ENCODE assay signal across 22 cellular contexts in the genomic region with DNA sequence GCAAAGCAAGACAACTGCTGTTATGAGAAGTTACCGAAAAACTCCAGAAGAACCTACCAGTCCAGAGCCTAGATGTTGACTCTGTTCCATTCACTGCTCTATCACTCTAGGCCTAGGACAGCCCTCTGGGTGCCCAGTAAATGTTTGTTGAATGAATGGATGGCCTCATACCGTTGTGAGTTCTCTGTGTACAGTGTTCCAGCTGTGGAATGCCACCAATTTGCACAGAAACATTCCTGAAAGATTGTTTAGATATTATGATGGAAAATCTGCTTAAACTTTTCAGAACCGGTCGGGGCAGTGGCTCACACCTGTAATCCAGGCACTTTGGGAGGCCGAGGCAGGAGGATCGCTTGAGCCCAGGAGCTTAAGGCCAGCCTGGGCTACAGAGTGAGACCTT. TPM values are rescaled to one million over a fixed set of nuclear protein-coding genes. Genes with fewer than 3 reads are reported as not detected.
DNase-seq lines count a peak whose midpoint lies in the region; ATAC-seq, FAIRE-seq and TF ChIP-seq lines count a peak whose summit lies in the region.
"Had no signal": no experiment of that assay in that cellular context is flagged by ENCODE, and none has a peak within 500 bp of the region (broad histone marks: within the 10 kb centered on the region; RNA-seq: fewer than 3 reads in every experiment).

No MANE protein-coding gene starts in this region.

- H3K4me1 ChIP-seq in HepG2 (ENCODE audit: insufficient read depth, low read length) (peaks cover 55% of the 10 kb centered on the region), right lobe of liver (peaks cover 0 to 17% (median 5%) of the 10 kb centered on the region in 4 donors)
- H3K4me1 ChIP-seq in naive thymus-derived CD4-positive, alpha-beta T cell (ENCODE audit: control insufficient read depth in 2 of 2, insufficient read depth in 2 of 2, low read length in 2 of 2) = peaks cover 13 to 40% of the 10 kb centered on the region in 2 donors

- H3K79me2 ChIP-seq in HepG2 (ENCODE audit: insufficient read depth, low read length) = peaks cover 36% of the 10 kb centered on the region

- no peaks in the 10 kb centered on the region for H3K36me3 ChIP-seq in HepG2 (replicated peaks in 1 of 2; ENCODE audit: control insufficient read depth in 1 of 2, insufficient read depth in 2 of 2, low read length in 2 of 2)
- no peaks in the 10 kb centered on the region for H3K36me3 ChIP-seq in right lobe of liver
- peaks cover 0 to 3% (median 0%) of the 10 kb centered on the region in 3 experiments for H3K36me3 ChIP-seq in naive thymus-derived CD4-positive, alpha-beta T cell (ENCODE audit: control insufficient read depth in 2 of 3, insufficient read depth in 3 of 3, low read length in 3 of 3)
- H3K36me3 ChIP-seq: right atrium auricular region, SJCRH30 had no signal

- CTCF ChIA-PET in HepG2 (lab: Yijun Ruan, JAX; ENCODE audit: low intra/inter-chr PET ratio, low total read pairs) = no interaction called here
- CTCF ChIA-PET in naive thymus-derived CD4-positive, alpha-beta T cell (lab: Charles Lee) = no interaction called here

- H2AFZ ChIP-seq in HepG2 (ENCODE audit: low read length) = no peak overlapping the region

- no peak for TF ChIP-seq POLR2A in HepG2 (IDR thresholded peaks at IDR 0.05; ENCODE audit: insufficient read depth in 1 of 2, low read depth in 2 of 2, low read length in 2 of 2)
- no peak for TF ChIP-seq POLR2A in right lobe of liver (IDR thresholded peaks at IDR 0.05)

- no peak overlapping the region for H3K9ac ChIP-seq in HepG2 (ENCODE audit: insufficient read depth, low read depth, low read length)

- peak overlapping the region; percentile 94 for H3K4me3 Mint-ChIP-seq in activated T-helper 1 cell treated with anti-CD3 and anti-CD28 coated beads, Interleukin-12 subunit alpha, Interleukin-12 subunit beta, Interleukin-2, Interleukin-4 antibody, amounts not matched to agents 30 ng/mL and 10 ng/mL and 1 ng/mL, durations not matched to agents 14 hours and 24 hours and 36 hours
- H3K4me3 Mint-ChIP-seq in naive thymus-derived CD4-positive, alpha-beta T cell = peak overlapping the region in 2 of 10 donors; percentile 36 to 82

- TF ChIP-seq CTCF in HepG2 (CRISPR knock-in tag; IDR thresholded peaks at IDR 0.05) = no peak
- no peak for TF ChIP-seq CTCF in right lobe of liver (IDR thresholded peaks at IDR 0.05)

- DNase-seq in HepG2 (ENCODE audit: low spot score) = peak; percentile 63
- DNase-seq in right lobe of liver = no peak
- DNase-seq in activated T-helper 1 cell treated with anti-CD3 and anti-CD28 coated beads, Interleukin-12 subunit alpha, Interleukin-12 subunit beta, Interleukin-2, Interleukin-4 antibody, amounts not matched to agents 30 ng/mL and 10 ng/mL and 1 ng/mL, durations not matched to agents 14 hours and 24 hours and 36 hours (ENCODE audit: low spot score) = no peak
- DNase-seq in naive thymus-derived CD4-positive, alpha-beta T cell = no peak
- DNase-seq: activated CD8-positive, alpha-beta memory T cell treated with anti-CD3 and anti-CD28 coated beads, Interleukin-2, amount 50 U/mL, for 4 hours; activated effector memory CD4-positive, alpha-beta T cell treated with anti-CD3 and anti-CD28 coated beads, Interleukin-2, amount 50 U/mL, for 16 hours; amygdala; central memory CD4-positive, alpha-beta T cell; effector memory CD4-positive, alpha-beta T cell; GOT3; left cardiac atrium; NCI-H1694; NCI-H226; nucleus accumbens; PC-9; T1000; testis had no signal

- no TSS peak for BruUV-seq in HepG2 (replicated peaks; lab: Mats Ljungman, UMichigan)

- peaks cover 3% of the 10 kb centered on the region for H3K27me3 Mint-ChIP-seq in activated T-helper 1 cell treated with anti-CD3 and anti-CD28 coated beads, Interleukin-12 subunit alpha, Interleukin-12 subunit beta, Interleukin-2, Interleukin-4 antibody, amounts not matched to agents 30 ng/mL and 10 ng/mL and 1 ng/mL, durations not matched to agents 14 hours and 24 hours and 36 hours (ENCODE audit: insufficient read depth)
- peaks cover 0 to 4% (median 0%) of the 10 kb centered on the region in 5 donors for H3K27me3 Mint-ChIP-seq in naive thymus-derived CD4-positive, alpha-beta T cell

- H3K27me3 ChIP-seq in HepG2 (ENCODE audit: control insufficient read depth in 1 of 2, insufficient read depth in 2 of 2, low read length in 2 of 2) = no peaks in the 10 kb centered on the region; a peak in 1 of 5 replicates
- no peaks in the 10 kb centered on the region for H3K27me3 ChIP-seq in right lobe of liver
- H3K27me3 ChIP-seq in naive thymus-derived CD4-positive, alpha-beta T cell (ENCODE audit: control insufficient read depth in 2 of 2, insufficient read depth in 2 of 2, low read length in 2 of 2) = no peaks in the 10 kb centered on the region
- H3K27me3 ChIP-seq: right atrium auricular region, SJCRH30, testis had no signal

- ATAC-seq in HepG2 = peak; percentile 67
- ATAC-seq in right lobe of liver = no peak
- ATAC-seq in naive thymus-derived CD4-positive, alpha-beta T cell = no peak
- ATAC-seq in HG03139 (IDR thresholded peaks at IDR 0.05; ENCODE audit: unreplicated experiment) = no peak
- no peak for ATAC-seq in HG03135 (IDR thresholded peaks at IDR 0.05; ENCODE audit: unreplicated experiment)
- ATAC-seq in GM18520 (IDR thresholded peaks at IDR 0.05; ENCODE audit: unreplicated experiment) = no peak
- ATAC-seq: left cardiac atrium had no signal

- H3K9me3 ChIP-seq in HepG2 (ENCODE audit: low read length) (no peaks in the 10 kb centered on the region), right lobe of liver (no peaks in the 10 kb centered on the region)
- no peaks in the 10 kb centered on the region for H3K9me3 ChIP-seq in naive thymus-derived CD4-positive, alpha-beta T cell (ENCODE audit: control insufficient read depth in 2 of 3, low read length in 3 of 3)
- H3K9me3 ChIP-seq: right atrium auricular region, SJCRH30, testis had no signal

- intact Hi-C loops in HepG2 (cut with micrococcal nuclease; ENCODE audit: unreplicated experiment) = no loop called here
- intact Hi-C loops in right lobe of liver (cut with DNase I) = loop anchor here in 1 of 2 donors (10.0 kb wide), 1 partner anchor 53 kb away; no protein-coding TSS in a partner anchor
- intact Hi-C loops in activated T-helper 1 cell treated with anti-CD3 and anti-CD28 coated beads, Interleukin-12 subunit alpha, Interleukin-12 subunit beta, Interleukin-2, Interleukin-4 antibody, amounts not matched to agents 30 ng/mL and 10 ng/mL and 1 ng/mL, durations not matched to agents 14 hours and 24 hours and 36 hours (cut with micrococcal nuclease) = loop anchor here (5.0 kb wide), 1 partner anchor 400 kb away; a partner anchor contains a TSS
- intact Hi-C loops in naive thymus-derived CD4-positive, alpha-beta T cell (cut with micrococcal nuclease) = loop anchor here in 1 of 2 donors (5.0 kb wide), 2 partner anchors 345 to 595 kb away; a partner anchor contains a TSS

- peak overlapping the region; percentile 96 for H3K4me2 ChIP-seq in HepG2 (ENCODE audit: low read depth, low read length)

- peaks cover 27% of the 10 kb centered on the region for H4K20me1 ChIP-seq in HepG2 (ENCODE audit: insufficient read depth, low read length)

- no peak overlapping the region for H3K27ac Mint-ChIP-seq in activated T-helper 1 cell treated with anti-CD3 and anti-CD28 coated beads, Interleukin-12 subunit alpha, Interleukin-12 subunit beta, Interleukin-2, Interleukin-4 antibody, amounts not matched to agents 30 ng/mL and 10 ng/mL and 1 ng/mL, durations not matched to agents 14 hours and 24 hours and 36 hours
- H3K27ac Mint-ChIP-seq in naive thymus-derived CD4-positive, alpha-beta T cell = peak overlapping the region in 7 of 9 donors; percentile 86 to 99 (median 94)

- TF ChIP-seq EP300 in HepG2 (IDR thresholded peaks at IDR 0.05; ENCODE audit: low read depth in 2 of 2, low read length in 2 of 2) (no peak), HepG2 (CRISPR knock-in tag; IDR thresholded peaks at IDR 0.05; ENCODE audit: borderline replicate concordance) (no peak)

- FAIRE-seq in HepG2 (lab: Jason Lieb, UNC) = no peak

- in situ Hi-C loops in HepG2 (cut with HindIII; ENCODE audit: extremely low pct_ligation_motif_present, low pct_unique_long_range_greater_than_20kb) = no loop called here

- no peak for TF ChIP-seq RAD21 in HepG2 (CRISPR knock-in tag; IDR thresholded peaks at IDR 0.05)

- no peak overlapping the region for H3K27ac ChIP-seq in HepG2 (ENCODE audit: extremely low read length, insufficient read depth, low read length)
- no peak overlapping the region for H3K27ac ChIP-seq in right lobe of liver
- no peak overlapping the region for H3K27ac ChIP-seq in naive thymus-derived CD4-positive, alpha-beta T cell (ENCODE audit: low read depth, low read length)
- H3K27ac ChIP-seq: PC-9, SJCRH30 had no signal

- H3K9me3 Mint-ChIP-seq in activated T-helper 1 cell treated with anti-CD3 and anti-CD28 coated beads, Interleukin-12 subunit alpha, Interleukin-12 subunit beta, Interleukin-2, Interleukin-4 antibody, amounts not matched to agents 30 ng/mL and 10 ng/mL and 1 ng/mL, durations not matched to agents 14 hours and 24 hours and 36 hours = no peaks in the 10 kb centered on the region
- no peaks in the 10 kb centered on the region for H3K9me3 Mint-ChIP-seq in naive thymus-derived CD4-positive, alpha-beta T cell

- H3K4me3 ChIP-seq in HepG2 (replicated peaks in 1 of 3; ENCODE audit: insufficient read depth in 1 of 3, low read depth in 2 of 3, low read length in 3 of 3) (peak overlapping the region in 1 of 3 experiments; percentile 86; a peak in 1 of 6 replicates), right lobe of liver (no peak overlapping the region)
- H3K4me3 ChIP-seq in naive thymus-derived CD4-positive, alpha-beta T cell (ENCODE audit: low read length) = no peak overlapping the region
- H3K4me3 ChIP-seq: PC-9, right atrium auricular region had no signal

- peaks cover 10% of the 10 kb centered on the region for H3K36me3 Mint-ChIP-seq in activated T-helper 1 cell treated with anti-CD3 and anti-CD28 coated beads, Interleukin-12 subunit alpha, Interleukin-12 subunit beta, Interleukin-2, Interleukin-4 antibody, amounts not matched to agents 30 ng/mL and 10 ng/mL and 1 ng/mL, durations not matched to agents 14 hours and 24 hours and 36 hours (ENCODE audit: low read depth)
- H3K36me3 Mint-ChIP-seq in naive thymus-derived CD4-positive, alpha-beta T cell = peaks cover 0 to 5% (median 0%) of the 10 kb centered on the region in 5 donors

- WGBS in HepG2 (ENCODE audit: low lambda C conversion rate) = 42% methylated on average over 6 of the region's 6 CpGs
- 92% methylated on average over 6 of the region's 6 CpGs for WGBS in right lobe of liver (ENCODE audit: insufficient coverage, low coverage, low lambda C conversion rate, missing lambda C conversion rate)

- peaks cover 36% of the 10 kb centered on the region for H3K4me1 Mint-ChIP-seq in activated T-helper 1 cell treated with anti-CD3 and anti-CD28 coated beads, Interleukin-12 subunit alpha, Interleukin-12 subunit beta, Interleukin-2, Interleukin-4 antibody, amounts not matched to agents 30 ng/mL and 10 ng/mL and 1 ng/mL, durations not matched to agents 14 hours and 24 hours and 36 hours (ENCODE audit: low read depth)
- H3K4me1 Mint-ChIP-seq in naive thymus-derived CD4-positive, alpha-beta T cell = peaks cover 32 to 43% (median 35%) of the 10 kb centered on the region in 7 donors

- POLR2A ChIA-PET in HepG2 (lab: Yijun Ruan, JAX) = interaction anchor here (2.3 kb wide), 1 partner anchor 123 kb away, joined by 16 read pairs; a partner anchor contains a TSS
- POLR2A ChIA-PET in naive thymus-derived CD4-positive, alpha-beta T cell (lab: Charles Lee) = interaction anchor here (0.6 to 6.5 kb wide), 3 partner anchors 14 to 732 kb away, joined by 4 to 42 read pairs (median 5); a partner anchor contains a TSS

RNA-seq across cellular contexts. Expression of a gene that starts 1.3 kb away (rescaled TPM):
- total RNA-seq in HepG2 (2016; rRNA removed; fragmentation: Illumina TruSeq; extraction: Trizol) (153 and 235 TPM in 2 replicates), right lobe of liver (10 to 100 TPM; 46.1 to 76.2 (median 51.4) TPM)
- 97.6 and 118 TPM in 2 replicates for total RNA-seq in HepG2 (2016; cell fraction: cytosol; rRNA removed; fragmentation: Illumina TruSeq; extraction: Trizol; ENCODE audit: low read depth)
- 156 and 237 TPM in 2 replicates for total RNA-seq in HepG2 (2016; cell fraction: insoluble cytoplasmic fraction; rRNA removed; fragmentation: Illumina TruSeq; extraction: Trizol)
- 195 and 220 TPM in 2 replicates for total RNA-seq in HepG2 (2016; cell fraction: membrane; rRNA removed; fragmentation: Illumina TruSeq; extraction: Trizol)
- total RNA-seq in HepG2 (2016; cell fraction: nucleus; rRNA removed; fragmentation: Illumina TruSeq; extraction: Trizol) = 85.6 and 92.5 TPM in 2 replicates
- polyA plus RNA-seq in HepG2 (2011; rRNA removed) = 408 and 468 TPM in 2 replicates
- polyA plus RNA-seq in HepG2 (2011; cell fraction: cytosol; rRNA removed) = 399 and 528 TPM in 2 replicates
- 142 and 169 TPM in 2 replicates for polyA plus RNA-seq in HepG2 (2011; cell fraction: nucleus; rRNA removed)
- 311 and 349 TPM in 2 replicates for polyA plus RNA-seq in HepG2 (2012)
- polyA plus RNA-seq in HepG2 (2016; cell fraction: cytosol; fragmentation: Illumina TruSeq; extraction: Trizol; ENCODE audit: low read depth) = 376 and 452 TPM in 2 replicates
- polyA plus RNA-seq in HepG2 (2016; cell fraction: insoluble cytoplasmic fraction; fragmentation: Illumina TruSeq; extraction: Trizol; ENCODE audit: low read depth) = 420 and 553 TPM in 2 replicates
- polyA plus RNA-seq in HepG2 (2016; cell fraction: membrane; fragmentation: Illumina TruSeq; extraction: Trizol; ENCODE audit: low read depth) = 376 and 422 TPM in 2 replicates
- 243 and 256 TPM in 2 replicates for polyA plus RNA-seq in HepG2 (2016; cell fraction: nucleus; fragmentation: Illumina TruSeq; extraction: Trizol; ENCODE audit: insufficient read depth, low read depth)
- 543 and 868 TPM in 2 replicates for polyA minus RNA-seq in HepG2 (2011; rRNA and poly(A)+ RNA removed; ENCODE audit: low replicate concordance)
- 96.2 and 102 TPM in 2 replicates for polyA minus RNA-seq in HepG2 (2011; cell fraction: cytosol; rRNA and poly(A)+ RNA removed)
- polyA minus RNA-seq in HepG2 (2011; cell fraction: nucleus; rRNA and poly(A)+ RNA removed) = 21.2 and 34.9 TPM in 2 replicates
- 526 and 528 TPM in 2 replicates for total RNA-seq in activated T-helper 1 cell treated with anti-CD3 and anti-CD28 coated beads, Interleukin-12 subunit alpha, Interleukin-12 subunit beta, Interleukin-2, Interleukin-4 antibody, amounts not matched to agents 30 ng/mL and 10 ng/mL and 1 ng/mL, durations not matched to agents 14 hours and 24 hours and 36 hours
- total RNA-seq in naive thymus-derived CD4-positive, alpha-beta T cell = 100 to 1,000 TPM; 237 to 387 (median 369) TPM
- 100 to 1,000 TPM; 222 to 241 TPM for polyA plus RNA-seq in naive thymus-derived CD4-positive, alpha-beta T cell

RNA-seq across cellular contexts. Expression of a gene that starts 13.6 kb away (rescaled TPM):
- total RNA-seq in HepG2 (2016; rRNA removed; fragmentation: Illumina TruSeq; extraction: Trizol) = 0.45 and 0.82 TPM in 2 replicates
- total RNA-seq in HepG2 (2016; cell fraction: cytosol; rRNA removed; fragmentation: Illumina TruSeq; extraction: Trizol; ENCODE audit: low read depth) = 1.2 and 1.7 TPM in 2 replicates
- 0.39 and 1.3 TPM in 2 replicates for total RNA-seq in HepG2 (2016; cell fraction: insoluble cytoplasmic fraction; rRNA removed; fragmentation: Illumina TruSeq; extraction: Trizol)
- 1.00 and 1.1 TPM in 2 replicates for total RNA-seq in HepG2 (2016; cell fraction: membrane; rRNA removed; fragmentation: Illumina TruSeq; extraction: Trizol)
- total RNA-seq in HepG2 (2016; cell fraction: nucleus; rRNA removed; fragmentation: Illumina TruSeq; extraction: Trizol) = 1.3 and 1.5 TPM in 2 replicates
- polyA plus RNA-seq in HepG2 (2011; rRNA removed) = 1.1 and 1.3 TPM in 2 replicates
- 0.50 and 0.64 TPM in 2 replicates for polyA plus RNA-seq in HepG2 (2011; cell fraction: cytosol; rRNA removed)
- 5.0 and 6.5 TPM in 2 replicates for polyA plus RNA-seq in HepG2 (2011; cell fraction: nucleus; rRNA removed)
- 2.0 and 2.5 TPM in 2 replicates for polyA plus RNA-seq in HepG2 (2012)
- 1.7 and 1.9 TPM in 2 replicates for polyA plus RNA-seq in HepG2 (2016; cell fraction: cytosol; fragmentation: Illumina TruSeq; extraction: Trizol; ENCODE audit: low read depth)
- 0.58 and 0.68 TPM in 2 replicates for polyA plus RNA-seq in HepG2 (2016; cell fraction: insoluble cytoplasmic fraction; fragmentation: Illumina TruSeq; extraction: Trizol; ENCODE audit: low read depth)
- polyA plus RNA-seq in HepG2 (2016; cell fraction: membrane; fragmentation: Illumina TruSeq; extraction: Trizol; ENCODE audit: low read depth) = 1.8 and 2.4 TPM in 2 replicates
- polyA plus RNA-seq in HepG2 (2016; cell fraction: nucleus; fragmentation: Illumina TruSeq; extraction: Trizol; ENCODE audit: insufficient read depth, low read depth) = 4.3 and 5.9 TPM in 2 replicates
- polyA minus RNA-seq in HepG2 (2011; rRNA and poly(A)+ RNA removed; ENCODE audit: low replicate concordance) = 1.2 and 13.7 TPM in 2 replicates
- polyA minus RNA-seq in HepG2 (2011; cell fraction: cytosol; rRNA and poly(A)+ RNA removed) = not detected in 2 replicates
- 1.3 and 2.7 TPM in 2 replicates for polyA minus RNA-seq in HepG2 (2011; cell fraction: nucleus; rRNA and poly(A)+ RNA removed)
- total RNA-seq in right lobe of liver = 1 to 10 TPM; 2.5 to 6.3 (median 4.4) TPM
- total RNA-seq in activated T-helper 1 cell treated with anti-CD3 and anti-CD28 coated beads, Interleukin-12 subunit alpha, Interleukin-12 subunit beta, Interleukin-2, Interleukin-4 antibody, amounts not matched to agents 30 ng/mL and 10 ng/mL and 1 ng/mL, durations not matched to agents 14 hours and 24 hours and 36 hours = 4.2 and 5.5 TPM in 2 replicates
- 10 to 100 TPM; 12.3 to 38.9 (median 23.5) TPM for total RNA-seq in naive thymus-derived CD4-positive, alpha-beta T cell
- polyA plus RNA-seq in naive thymus-derived CD4-positive, alpha-beta T cell = 1 to 10 TPM; 3.0 to 8.4 TPM
